In the genomic region with DNA sequence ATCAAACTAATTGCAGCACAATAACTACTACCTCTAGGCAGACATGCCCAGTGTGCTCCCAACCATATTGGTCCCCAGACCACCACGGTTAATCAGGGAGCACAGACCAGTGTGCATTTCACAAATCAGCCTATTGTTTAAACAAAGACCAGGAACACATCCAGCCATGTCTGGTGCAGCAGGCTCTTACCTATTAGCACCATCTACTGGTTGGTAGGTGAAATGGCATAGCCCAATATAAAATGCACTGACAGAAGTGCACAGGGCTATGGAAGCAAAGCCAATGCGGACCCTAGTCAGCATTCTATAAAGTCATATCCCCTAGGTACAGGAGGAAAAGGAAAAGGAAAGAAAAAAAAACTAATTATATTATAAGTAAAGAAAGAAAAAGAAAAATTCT, we compare ENCODE assay signal across 8 cellular contexts. TPM values are rescaled to one million over a fixed set of nuclear protein-coding genes. Genes with fewer than 3 reads are reported as not detected.
A peak's percentile ranks its signal among the peaks of the same experiment; 100 is the strongest.
DNase-seq lines count a peak whose midpoint lies in the region; ATAC-seq and TF ChIP-seq lines count a peak whose summit lies in the region.

No MANE protein-coding gene starts in this region.

- H3K36me3 ChIP-seq in mammary epithelial cell (ENCODE audit: insufficient read depth, low read length) = no peaks in the 10 kb centered on the region
- H3K36me3 ChIP-seq in mesenchymal stem cell (ENCODE audit: control insufficient read depth in 1 of 2, insufficient read depth in 2 of 2, low read depth in 1 of 2, low read length in 2 of 2) = no peaks in the 10 kb centered on the region

- no peak overlapping the region for H3K9ac ChIP-seq in mammary epithelial cell (ENCODE audit: insufficient read depth, low read length)
- no peak overlapping the region for H3K9ac ChIP-seq in mesenchymal stem cell (ENCODE audit: low read length)

- H3K4me1 ChIP-seq in mammary epithelial cell (ENCODE audit: insufficient read depth, low read length) = no peaks in the 10 kb centered on the region
- no peaks in the 10 kb centered on the region for H3K4me1 ChIP-seq in mesenchymal stem cell (ENCODE audit: control insufficient read depth, insufficient read depth, low read depth, low read length)

- CTCF ChIA-PET in mammary epithelial cell (lab: Charles Lee; ENCODE audit: low non-redundant PET) = no interaction called here

- intact Hi-C loops in mammary epithelial cell (cut with micrococcal nuclease) = no loop called here

- H3K4me3 ChIP-seq in mammary epithelial cell (replicated peaks in 1 of 3; ENCODE audit: insufficient read depth in 1 of 3, low read depth in 2 of 3, low read length in 3 of 3) (no peak overlapping the region), mesenchymal stem cell (ENCODE audit: insufficient read depth in 1 of 2, low read depth in 1 of 2, low read length in 2 of 2) (no peak overlapping the region)

- no peak overlapping the region for H2BK5ac ChIP-seq in mesenchymal stem cell (ENCODE audit: low read depth, low read length, poor library complexity, severe bottlenecking)

- peak; percentile 100 for ATAC-seq in GM19395 (IDR thresholded peaks at IDR 0.05; ENCODE audit: unreplicated experiment)
- ATAC-seq in HG03139 (IDR thresholded peaks at IDR 0.05; ENCODE audit: unreplicated experiment) = peak; percentile 81

- H4K8ac ChIP-seq in mesenchymal stem cell (ENCODE audit: low read length) = no peak overlapping the region

- WGBS in mammary epithelial cell (ENCODE audit: low coverage, missing lambda C conversion rate) = 4% methylated on average over 2 of the region's 2 CpGs
- no CpG with 5 or more reads among the region's 2 CpGs for WGBS in mesenchymal stem cell

- H3K23ac ChIP-seq in mesenchymal stem cell (ENCODE audit: low read length in 2 of 2) = no peak overlapping the region

- dilution Hi-C loops in mammary epithelial cell (cut with HindIII; ENCODE audit: low sequenced_read_pairs) = no loop called here

- peak; percentile 75 to 90 for TF ChIP-seq CTCF in mammary epithelial cell (conservative IDR thresholded peaks at IDR 0.05 in 1 of 2, IDR thresholded peaks at IDR 0.05 in 1 of 2; ENCODE audit: extremely low read depth in 1 of 2, insufficient read depth in 1 of 2, low read depth in 1 of 2, low read length in 2 of 2)

- no peak overlapping the region for H2BK15ac ChIP-seq in mesenchymal stem cell (ENCODE audit: low read depth, poor library complexity, severe bottlenecking)

- in situ Hi-C loops in mammary epithelial cell (cut with MboI; ENCODE audit: low sequenced_read_pairs in 2 of 2) = no loop called here

- H3K4me2 ChIP-seq in mammary epithelial cell (ENCODE audit: insufficient read depth, low read depth, low read length) (no peak overlapping the region), mesenchymal stem cell (ENCODE audit: low read length, poor library complexity, severe bottlenecking) (no peak overlapping the region)

- no peak overlapping the region for H4K91ac ChIP-seq in mesenchymal stem cell (ENCODE audit: low read length)

- no peaks in the 10 kb centered on the region for H3K79me2 ChIP-seq in mammary epithelial cell (ENCODE audit: insufficient read depth, low read length)

- BruUV-seq in mammary epithelial cell (replicated peaks; lab: Mats Ljungman, UMichigan) = no TSS peak

- H3K27ac ChIP-seq in mammary epithelial cell (ENCODE audit: insufficient read depth, low read depth, low read length) (no peak overlapping the region), mesenchymal stem cell (ENCODE audit: low read length, poor library complexity, severe bottlenecking) (no peak overlapping the region)

- DNase-seq in ELF-1 (ENCODE audit: low read depth, low spot score) = peak; percentile 10
- peak; percentile 13 for DNase-seq in NCI-H524 treated with DMSO at 0.1 percent for 48 hours (lab: John Stamatoyannopoulos, UW)
- peak; percentile 11 for DNase-seq in mammary epithelial cell
- DNase-seq in mesenchymal stem cell = peak; percentile 7
- no peak for DNase-seq in activated T-cell treated with anti-CD3 and anti-CD28 coated beads, Interleukin-2, amount 50 U/mL, for 1 hour
- no peak for DNase-seq in stimulated activated CD4-positive, alpha-beta T cell treated with anti-CD3 and anti-CD28 coated beads, Interleukin-4, amount 100 ng/mL, for 24 hours

- H3K27me3 ChIP-seq in mammary epithelial cell (ENCODE audit: insufficient read depth, low read length) (no peaks in the 10 kb centered on the region), mesenchymal stem cell (ENCODE audit: control insufficient read depth in 1 of 2, insufficient read depth in 1 of 2, low read length in 2 of 2) (no peaks in the 10 kb centered on the region)

- H2BK120ac ChIP-seq in mesenchymal stem cell (ENCODE audit: low read depth, low read length) = no peak overlapping the region

- H3K9me3 ChIP-seq in mammary epithelial cell (replicated peaks; ENCODE audit: insufficient read depth, low read length) (no peaks in the 10 kb centered on the region), mesenchymal stem cell (ENCODE audit: control insufficient read depth, low read length) (no peaks in the 10 kb centered on the region)

- no peaks in the 10 kb centered on the region for H3K79me1 ChIP-seq in mesenchymal stem cell (replicated peaks; ENCODE audit: low read length, poor library complexity, severe bottlenecking)

- no peak overlapping the region for H2BK12ac ChIP-seq in mesenchymal stem cell (ENCODE audit: low read length in 2 of 2)

- H2AFZ ChIP-seq in mammary epithelial cell (ENCODE audit: low read depth, low read length) (no peak overlapping the region), mesenchymal stem cell (ENCODE audit: low read depth, low read length) (no peak overlapping the region)

- no peak overlapping the region for H2AK5ac ChIP-seq in mesenchymal stem cell (ENCODE audit: low read length, severe bottlenecking)

- H3K14ac ChIP-seq in mesenchymal stem cell (ENCODE audit: low read length in 2 of 2) = no peak overlapping the region

- no peak overlapping the region for H3K4ac ChIP-seq in mesenchymal stem cell (ENCODE audit: low read depth in 1 of 2, low read length in 2 of 2)

- H3K18ac ChIP-seq in mesenchymal stem cell (ENCODE audit: low read depth in 1 of 2, low read length in 2 of 2) = no peak overlapping the region

- H4K20me1 ChIP-seq in mammary epithelial cell (ENCODE audit: insufficient read depth, low read length) = no peaks in the 10 kb centered on the region

RNA-seq across cellular contexts. Expression of gene CYLC1, which starts 15.5 kb away (rescaled TPM):
- total RNA-seq in mammary epithelial cell = not detected
- not detected for polyA plus RNA-seq in mammary epithelial cell
- polyA minus RNA-seq in mammary epithelial cell = not detected
- not detected for polyA plus RNA-seq in mesenchymal stem cell (2013, experiment 1 of 2)
- not detected for polyA plus RNA-seq in mesenchymal stem cell (2013, experiment 2 of 2)

Comparison
In these comparisons a context has a peak if more than half of its experiments do, and no peak if none do; other contexts are left out.
1. DNase-seq: peak in ELF-1 (single experiment), NCI-H524 treated with DMSO at 0.1 percent for 48 hours (single experiment), mammary epithelial cell (single experiment) and mesenchymal stem cell (single experiment); none in activated T-cell treated with anti-CD3 and anti-CD28 coated beads, Interleukin-2, amount 50 U/mL, for 1 hour (single experiment) and stimulated activated CD4-positive, alpha-beta T cell treated with anti-CD3 and anti-CD28 coated beads, Interleukin-4, amount 100 ng/mL, for 24 hours (single experiment).